In the genomic region with DNA sequence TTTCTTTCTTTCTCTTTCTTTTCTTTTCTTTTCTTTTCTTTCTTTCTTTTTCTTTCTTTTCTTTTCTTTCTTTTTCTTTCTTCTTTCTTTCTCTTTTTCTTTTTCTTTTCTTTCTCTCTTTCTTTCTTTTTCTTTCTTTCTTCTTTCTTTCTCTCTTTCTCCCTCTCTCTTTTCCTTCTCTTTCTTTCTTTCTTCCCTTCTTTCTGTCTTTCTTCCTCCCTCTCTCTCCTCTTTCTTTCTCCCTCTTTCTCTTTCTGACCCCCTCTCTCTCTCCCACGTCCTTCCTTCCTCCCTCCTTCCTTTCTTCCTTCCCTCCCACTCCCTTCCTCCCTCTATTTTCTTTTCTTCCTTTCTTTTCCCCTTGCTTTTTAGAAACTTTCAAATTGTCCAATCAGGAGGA, we compare ENCODE assay signal across 24 cellular contexts.
"Had no signal": no experiment of that assay in that cellular context is flagged by ENCODE, and none has a peak within 500 bp of the region (broad histone marks: within the 10 kb centered on the region; RNA-seq: fewer than 3 reads in every experiment).

No MANE protein-coding gene starts in this region.

- H3K27ac ChIP-seq: KMS-11, SJSA1, SK-N-MC had no signal

- FAIRE-seq: HepG2, RCC 7860 had no signal

- H3K9ac ChIP-seq: KMS-11 had no signal

- ATAC-seq: HepG2 had no signal

- H3K27me3 ChIP-seq: SJSA1 had no signal

- DNase-seq: IMR-90, Kasumi-1, MV-4-11, NCI-H1048, NCI-H1105, NCI-H1417, NCI-H1436 treated with DMSO at 0.1 percent for 48 hours, NCI-H1694 treated with DMSO at 0.1 percent for 48 hours, NCI-H1930, NCI-H2081, NCI-H2107, NCI-H2227 treated with DMSO at 0.1 percent for 48 hours, NCI-H510A, NCI-H524 treated with DMSO at 0.1 percent for 48 hours, NCI-H69, NCI-H774, Right ventricle myocardium superior, RPMI8226, SIG-M5 had no signal

- H3K4me3 ChIP-seq: SJSA1, SK-N-MC had no signal

- H3K36me3 ChIP-seq: SJSA1 had no signal

- H3K4me2 ChIP-seq: KMS-11 had no signal

- H3K9me3 ChIP-seq: SJSA1 had no signal
